Comparison of ENCODE assay signal across 9 cellular contexts in the genomic region with DNA sequence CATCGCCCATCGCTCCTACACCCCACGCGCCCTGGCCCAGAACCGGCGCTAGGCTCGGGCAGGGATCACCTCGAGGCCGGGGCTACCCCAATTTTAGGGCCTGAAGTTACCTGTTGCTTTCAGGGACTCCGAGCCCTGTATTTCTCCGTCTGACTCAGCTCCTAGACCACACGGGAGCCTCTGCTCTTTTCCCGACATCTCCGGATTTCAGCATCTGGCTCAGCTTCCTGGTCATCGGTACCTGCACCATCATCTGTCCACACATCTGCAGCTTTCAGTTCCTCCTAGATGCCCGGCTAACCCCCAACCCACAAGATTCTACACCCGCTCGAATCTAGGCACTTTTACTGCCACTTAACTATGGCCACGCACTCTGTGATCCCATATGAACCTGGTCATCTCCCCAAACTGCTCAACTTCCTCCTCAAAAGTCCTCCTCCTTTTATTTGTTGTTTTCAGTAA. TPM values are rescaled to one million over a fixed set of nuclear protein-coding genes. Genes with fewer than 3 reads are reported as not detected.
DNase-seq lines count a peak whose midpoint lies in the region; ATAC-seq and TF ChIP-seq lines count a peak whose summit lies in the region.
"Had no signal": no experiment of that assay in that cellular context is flagged by ENCODE, and none has a peak within 500 bp of the region (broad histone marks: within the 10 kb centered on the region; RNA-seq: fewer than 3 reads in every experiment).

No MANE protein-coding gene starts in this region.

- ATAC-seq in GM21515 (IDR thresholded peaks at IDR 0.05; ENCODE audit: unreplicated experiment): peak; percentile 38

- no peaks in the 10 kb centered on the region for H3K79me2 ChIP-seq in MM.1S (ENCODE audit: low read length)

- intact Hi-C loops in A673 (cut with micrococcal nuclease; ENCODE audit: unreplicated experiment): loop anchor here (2.0 kb wide), 1 partner anchor 46 kb away; no protein-coding TSS in a partner anchor

- H3K4me3 ChIP-seq in A673 (ENCODE audit: low read depth, low read length, poor library complexity, severe bottlenecking) (peak overlapping the region; percentile 60), MM.1S (ENCODE audit: low read length) (peak overlapping the region; percentile 76), MG63 (no peak overlapping the region)

- H3K9me3 ChIP-seq in A673 (ENCODE audit: low read depth, low read length, poor library complexity, severe bottlenecking) (no peaks in the 10 kb centered on the region), MM.1S (replicated peaks; ENCODE audit: insufficient read depth, low read length) (no peaks in the 10 kb centered on the region), MG63 (no peaks in the 10 kb centered on the region)

- no peaks in the 10 kb centered on the region for H3K9me2 ChIP-seq in MM.1S (replicated peaks; ENCODE audit: insufficient read depth, low read length)

- no peaks in the 10 kb centered on the region for H4K20me1 ChIP-seq in MM.1S (ENCODE audit: insufficient read depth, low read length)

- H3K27ac ChIP-seq in A673 (ENCODE audit: low read depth, low read length, poor library complexity, severe bottlenecking) (no peak overlapping the region), MM.1S (ENCODE audit: low read length) (peak overlapping the region; percentile 31; the same call in 1 of the 2 replicates)

- BruUV-seq in A673 (replicated peaks; lab: Mats Ljungman, UMichigan): no TSS peak

- H3K4me1 ChIP-seq in A673 (ENCODE audit: insufficient read depth, low read length, poor library complexity, severe bottlenecking) (peaks cover 5% of the 10 kb centered on the region), MM.1S (ENCODE audit: low read length) (0 out of 2 replicates have a peak, but pooled peaks cover 3% of the 10 kb centered on the region)

- H2AFZ ChIP-seq in MM.1S (ENCODE audit: low read length): peak overlapping the region; percentile 100

- TF ChIP-seq CTCF in A673 (conservative IDR thresholded peaks at IDR 0.05; ENCODE audit: low read depth, low read length) (no peak), MM.1S (IDR thresholded peaks at IDR 0.05; ENCODE audit: low read length) (no peak)

- H3K27me3 ChIP-seq in A673 (replicated peaks; ENCODE audit: insufficient read depth, low read depth, low read length, poor library complexity): no peaks in the 10 kb centered on the region
- H3K27me3 ChIP-seq in MM.1S (replicated peaks; ENCODE audit: insufficient read depth, low read length): no peaks in the 10 kb centered on the region
- H3K27me3 ChIP-seq in MG63: peaks cover 2% of the 10 kb centered on the region

- peak overlapping the region; percentile 64; the same call in 1 of the 2 replicates for H3K9ac ChIP-seq in MM.1S (ENCODE audit: low read length)

- DNase-seq in A673 (ENCODE audit: low spot score): no peak
- DNase-seq in MM.1S: no peak
- DNase-seq in iPS-NIHi7 (ENCODE audit: extremely low spot score): peak; percentile 13
- no peak for DNase-seq in stimulated activated naive CD4-positive, alpha-beta T cell treated with Interleukin-2 at 50 U/mL for 16 hours (lab: John Stamatoyannopoulos, UW)
- no peak for DNase-seq in NCI-H146 (lab: John Stamatoyannopoulos, UW)
- DNase-seq in GOT3 (lab: John Stamatoyannopoulos, UW): no peak
- no peak for DNase-seq in MG63

- peaks cover 15% of the 10 kb centered on the region; the same call in 1 of the 2 replicates for H3F3A ChIP-seq in MM.1S (ENCODE audit: insufficient read depth, low read length)

- CTCF ChIA-PET in A673 (lab: Charles Lee): interaction anchor here (0.6 to 1.1 kb wide), 3 partner anchors 52 to 385 kb away, joined by 3 to 7 read pairs (median 3); no protein-coding TSS in a partner anchor

- POLR2A ChIA-PET in A673 (lab: Charles Lee; ENCODE audit: low non-redundant PET): no interaction called here

- H3K4me2 ChIP-seq in MM.1S (ENCODE audit: low read depth, low read length): peak overlapping the region; percentile 98

- no peaks in the 10 kb centered on the region for H3K36me3 ChIP-seq in A673 (ENCODE audit: insufficient read depth, low read length, poor library complexity, severe bottlenecking)
- no peaks in the 10 kb centered on the region for H3K36me3 ChIP-seq in MM.1S (replicated peaks; ENCODE audit: insufficient read depth, low read length)
- H3K36me3 ChIP-seq in MG63: no peaks in the 10 kb centered on the region

RNA-seq across cellular contexts. Expression of a gene that starts 12.1 kb away (rescaled TPM):
- 31.6 and 58.1 TPM in 2 replicates for total RNA-seq in A673 (2021)
- total RNA-seq in MG63 (2014; rRNA removed; shearing (Covaris generic); ENCODE audit: low replicate concordance): not detected in 2 replicates

RNA-seq across cellular contexts. Expression of a gene that starts 29.2 kb away (rescaled TPM):
- total RNA-seq in A673 (2021): not detected in 2 replicates
- total RNA-seq in MG63 (2014; rRNA removed; shearing (Covaris generic); ENCODE audit: low replicate concordance): not detected in 2 replicates
- total RNA-seq: activated CD8-positive, alpha-beta memory T cell treated with anti-CD3 and anti-CD28 coated beads for 36 hours had no signal

RNA-seq across cellular contexts. Expression of a gene that starts 32.9 kb away (rescaled TPM):
- total RNA-seq in A673 (2021): 11.3 and 26.4 TPM in 2 replicates
- 2.8 and 3.9 TPM in 2 replicates for total RNA-seq in MG63 (2014; rRNA removed; shearing (Covaris generic); ENCODE audit: low replicate concordance)

RNA-seq across cellular contexts. Expression of a gene that starts 49.5 kb away (rescaled TPM):
- total RNA-seq in A673 (2021): 1.7 and 2.5 TPM in 2 replicates
- not detected in 2 replicates for total RNA-seq in MG63 (2014; rRNA removed; shearing (Covaris generic); ENCODE audit: low replicate concordance)
- total RNA-seq: activated CD8-positive, alpha-beta memory T cell treated with anti-CD3 and anti-CD28 coated beads for 36 hours had no signal

Comparison
In these comparisons a context has a peak if more than half of its experiments do, and no peak if none do; other contexts are left out.
1. RNA of a gene that starts 12.1 kb away (total RNA-seq): 31.6 to 58.1 TPM in A673; not detected in MG63; every median in the first group is over 10 times any median in the second.